In genomic region chr3:194879126-194879887, GRCh38 we compare ENCODE assay signal across 12 cellular contexts.
DNase-seq lines count a peak whose midpoint lies in the region; ATAC-seq lines count a peak whose summit lies in the region.
"Had no signal": no experiment of that assay in that cellular context is flagged by ENCODE, and none has a peak within 500 bp of the region (broad histone marks: within the 10 kb centered on the region; RNA-seq: fewer than 3 reads in every experiment).

No MANE protein-coding gene starts in this region.

- CTCF ChIA-PET in activated CD4-positive, alpha-beta T cell treated with anti-CD3 and anti-CD28 coated beads for 36 hours (lab: Charles Lee) = interaction anchor here (0.5 to 0.6 kb wide), 2 partner anchors 42 to 126 kb away, joined by 3 read pairs; no protein-coding TSS in a partner anchor
- CTCF ChIA-PET in CD8-positive, alpha-beta memory T cell (lab: Charles Lee) = no interaction called here

- in situ Hi-C loops in ACHN (cut with HindIII; ENCODE audit: low pct_ligation_motif_present, low pct_unique_long_range_greater_than_20kb, low sequenced_read_pairs) = no loop called here

- no peaks in the 10 kb centered on the region for H3K4me1 ChIP-seq in CD8-positive, alpha-beta memory T cell (ENCODE audit: insufficient read depth, low read length)

- H3K4me3 ChIP-seq in CD8-positive, alpha-beta memory T cell (ENCODE audit: low read length) = no peak overlapping the region
- H3K4me3 ChIP-seq: adrenal gland, thoracic aorta had no signal

- peak; percentile 37 for DNase-seq in activated CD4-positive, alpha-beta T cell treated with anti-CD3 and anti-CD28 coated beads for 36 hours
- DNase-seq in activated CD4-positive, alpha-beta T cell treated with anti-CD3 and anti-CD28 coated beads for 1 hour = no peak
- DNase-seq in dermis blood vessel endothelial cell (peak; percentile 45), memory B cell (ENCODE audit: low spot score in 2 of 2) (peak in 1 of 2 donors; percentile 21), ureter (ENCODE audit: low spot score) (peak; percentile 38), DMS114 treated with DMSO at 0.1 percent for 48 hours (lab: John Stamatoyannopoulos, UW; ENCODE audit: unreplicated experiment) (no peak), ACHN (no peak)
- no peak for DNase-seq in CD8-positive, alpha-beta memory T cell
- DNase-seq: activated CD8-positive, alpha-beta memory T cell treated with anti-CD3 and anti-CD28 coated beads, Interleukin-2, amount 50 U/mL, for 4 hours; T-helper 9 cell had no signal

- no peaks in the 10 kb centered on the region for H3K27me3 ChIP-seq in CD8-positive, alpha-beta memory T cell (ENCODE audit: insufficient read depth, low read length, poor library complexity, severe bottlenecking)
- H3K27me3 ChIP-seq: adrenal gland had no signal

- H3K36me3 ChIP-seq in CD8-positive, alpha-beta memory T cell (ENCODE audit: insufficient read depth, low read length) = no peaks in the 10 kb centered on the region
- H3K36me3 ChIP-seq: adrenal gland, thoracic aorta had no signal

- H3K27ac ChIP-seq in CD8-positive, alpha-beta memory T cell (ENCODE audit: low read depth, low read length) = no peak overlapping the region

- H3K4me3 Mint-ChIP-seq in activated CD4-positive, alpha-beta T cell treated with anti-CD3 and anti-CD28 coated beads for 36 hours = no peak overlapping the region
- H3K4me3 Mint-ChIP-seq in memory B cell = peak overlapping the region; percentile 24
- no peak overlapping the region for H3K4me3 Mint-ChIP-seq in CD8-positive, alpha-beta memory T cell

- peak; percentile 42 for ATAC-seq in activated CD4-positive, alpha-beta T cell treated with anti-CD3 and anti-CD28 coated beads for 36 hours
- ATAC-seq in memory B cell (ENCODE audit: low read depth) = peak; percentile 81

- POLR2A ChIA-PET in activated CD4-positive, alpha-beta T cell treated with anti-CD3 and anti-CD28 coated beads for 36 hours (lab: Charles Lee) = no interaction called here
- POLR2A ChIA-PET in CD8-positive, alpha-beta memory T cell (lab: Charles Lee) = no interaction called here

- H3K27me3 Mint-ChIP-seq in activated CD4-positive, alpha-beta T cell treated with anti-CD3 and anti-CD28 coated beads for 36 hours = peaks cover 6% of the 10 kb centered on the region
- peaks cover 21% of the 10 kb centered on the region for H3K27me3 Mint-ChIP-seq in memory B cell
- peaks cover 14 to 16% of the 10 kb centered on the region in 2 donors for H3K27me3 Mint-ChIP-seq in CD8-positive, alpha-beta memory T cell

- H3K9me3 ChIP-seq in CD8-positive, alpha-beta memory T cell (ENCODE audit: low read length) = peaks cover 8% of the 10 kb centered on the region
- H3K9me3 ChIP-seq: adrenal gland had no signal

- peaks cover 7% of the 10 kb centered on the region for H3K9me3 Mint-ChIP-seq in activated CD4-positive, alpha-beta T cell treated with anti-CD3 and anti-CD28 coated beads for 36 hours (ENCODE audit: low read depth)
- peaks cover 9% of the 10 kb centered on the region for H3K9me3 Mint-ChIP-seq in memory B cell
- peaks cover 0 to 16% (median 11%) of the 10 kb centered on the region in 5 donors for H3K9me3 Mint-ChIP-seq in CD8-positive, alpha-beta memory T cell

- H3K27ac Mint-ChIP-seq in activated CD4-positive, alpha-beta T cell treated with anti-CD3 and anti-CD28 coated beads for 36 hours = no peak overlapping the region
- peak overlapping the region; percentile 28 for H3K27ac Mint-ChIP-seq in memory B cell
- no peak overlapping the region for H3K27ac Mint-ChIP-seq in CD8-positive, alpha-beta memory T cell

- intact Hi-C loops in activated CD4-positive, alpha-beta T cell treated with anti-CD3 and anti-CD28 coated beads for 36 hours (cut with DNase I, micrococcal nuclease) = no loop called here

- H3K4me1 Mint-ChIP-seq in activated CD4-positive, alpha-beta T cell treated with anti-CD3 and anti-CD28 coated beads for 36 hours = peaks cover 10% of the 10 kb centered on the region
- peaks cover 11% of the 10 kb centered on the region for H3K4me1 Mint-ChIP-seq in memory B cell
- peaks cover 0 to 10% (median 4%) of the 10 kb centered on the region in 3 donors for H3K4me1 Mint-ChIP-seq in CD8-positive, alpha-beta memory T cell

- no peaks in the 10 kb centered on the region for H3K36me3 Mint-ChIP-seq in activated CD4-positive, alpha-beta T cell treated with anti-CD3 and anti-CD28 coated beads for 36 hours (ENCODE audit: low read depth)
- H3K36me3 Mint-ChIP-seq in memory B cell = peaks cover 4% of the 10 kb centered on the region
- H3K36me3 Mint-ChIP-seq in CD8-positive, alpha-beta memory T cell = peaks cover 0 to 14% (median 4%) of the 10 kb centered on the region in 3 donors

Comparison
In these comparisons a context has a peak if more than half of its experiments do, and no peak if none do; other contexts are left out.
1. DNase-seq: peak in activated CD4-positive, alpha-beta T cell treated with anti-CD3 and anti-CD28 coated beads for 36 hours (single experiment), dermis blood vessel endothelial cell (single experiment) and ureter (single experiment); none in activated CD4-positive, alpha-beta T cell treated with anti-CD3 and anti-CD28 coated beads for 1 hour (single experiment), DMS114 treated with DMSO at 0.1 percent for 48 hours (single experiment), CD8-positive, alpha-beta memory T cell (0 of 5) and ACHN (single experiment).